ENCODE assay signal across 1 cellular context in the genomic region with DNA sequence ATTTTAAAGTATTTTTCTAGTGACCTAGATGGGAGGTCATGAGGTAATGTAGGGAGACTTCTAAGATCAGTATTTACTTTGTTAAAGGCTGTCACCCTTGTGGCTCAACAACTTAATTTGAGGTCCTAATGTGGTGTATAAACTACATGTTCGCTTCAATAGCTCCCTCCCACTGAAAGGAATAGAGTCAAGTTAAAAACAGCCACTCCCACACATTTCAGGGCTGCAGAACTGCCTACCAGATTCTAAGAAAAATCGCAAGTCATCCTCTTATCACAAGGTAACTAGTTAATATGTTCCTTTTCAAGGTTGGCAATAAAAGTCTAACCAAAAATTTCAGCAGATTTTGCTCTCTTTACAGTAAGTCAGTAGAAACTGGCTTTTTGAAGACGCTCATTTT.
TF ChIP-seq lines count a peak whose summit lies in the region.

No MANE protein-coding gene starts in this region.

TF ChIP-seq in K562, 482 proteins besides CTCF, POLR2A, EP300 and RAD21 (continued from another document and continues in another):
- TF ChIP-seq, protein P1, sequence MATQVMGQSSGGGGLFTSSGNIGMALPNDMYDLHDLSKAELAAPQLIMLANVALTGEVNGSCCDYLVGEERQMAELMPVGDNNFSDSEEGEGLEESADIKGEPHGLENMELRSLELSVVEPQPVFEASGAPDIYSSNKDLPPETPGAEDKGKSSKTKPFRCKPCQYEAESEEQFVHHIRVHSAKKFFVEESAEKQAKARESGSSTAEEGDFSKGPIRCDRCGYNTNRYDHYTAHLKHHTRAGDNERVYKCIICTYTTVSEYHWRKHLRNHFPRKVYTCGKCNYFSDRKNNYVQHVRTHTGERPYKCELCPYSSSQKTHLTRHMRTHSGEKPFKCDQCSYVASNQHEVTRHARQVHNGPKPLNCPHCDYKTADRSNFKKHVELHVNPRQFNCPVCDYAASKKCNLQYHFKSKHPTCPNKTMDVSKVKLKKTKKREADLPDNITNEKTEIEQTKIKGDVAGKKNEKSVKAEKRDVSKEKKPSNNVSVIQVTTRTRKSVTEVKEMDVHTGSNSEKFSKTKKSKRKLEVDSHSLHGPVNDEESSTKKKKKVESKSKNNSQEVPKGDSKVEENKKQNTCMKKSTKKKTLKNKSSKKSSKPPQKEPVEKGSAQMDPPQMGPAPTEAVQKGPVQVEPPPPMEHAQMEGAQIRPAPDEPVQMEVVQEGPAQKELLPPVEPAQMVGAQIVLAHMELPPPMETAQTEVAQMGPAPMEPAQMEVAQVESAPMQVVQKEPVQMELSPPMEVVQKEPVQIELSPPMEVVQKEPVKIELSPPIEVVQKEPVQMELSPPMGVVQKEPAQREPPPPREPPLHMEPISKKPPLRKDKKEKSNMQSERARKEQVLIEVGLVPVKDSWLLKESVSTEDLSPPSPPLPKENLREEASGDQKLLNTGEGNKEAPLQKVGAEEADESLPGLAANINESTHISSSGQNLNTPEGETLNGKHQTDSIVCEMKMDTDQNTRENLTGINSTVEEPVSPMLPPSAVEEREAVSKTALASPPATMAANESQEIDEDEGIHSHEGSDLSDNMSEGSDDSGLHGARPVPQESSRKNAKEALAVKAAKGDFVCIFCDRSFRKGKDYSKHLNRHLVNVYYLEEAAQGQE (CRISPR knock-in tag; IDR thresholded peaks at IDR 0.05; ENCODE audit: low read depth) = no peak
- no peak for TF ChIP-seq POLR2AphosphoS2 (IDR thresholded peaks at IDR 0.05; ENCODE audit: low read length)
- TF ChIP-seq, protein P2, sequence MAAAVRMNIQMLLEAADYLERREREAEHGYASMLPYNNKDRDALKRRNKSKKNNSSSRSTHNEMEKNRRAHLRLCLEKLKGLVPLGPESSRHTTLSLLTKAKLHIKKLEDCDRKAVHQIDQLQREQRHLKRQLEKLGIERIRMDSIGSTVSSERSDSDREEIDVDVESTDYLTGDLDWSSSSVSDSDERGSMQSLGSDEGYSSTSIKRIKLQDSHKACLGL (CRISPR knock-in tag; IDR thresholded peaks at IDR 0.05; ENCODE audit: borderline replicate concordance, poor library complexity, severe bottlenecking) = no peak
- no peak for TF ChIP-seq BRF1 (IDR thresholded peaks at IDR 0.05; ENCODE audit: borderline replicate concordance, extremely low read depth, insufficient read length)
- no peak for TF ChIP-seq KHSRP (IDR thresholded peaks at IDR 0.05)
- TF ChIP-seq ZNF253 (CRISPR knock-in tag; conservative IDR thresholded peaks at IDR 0.05) = no peak
- TF ChIP-seq SNIP1 (IDR thresholded peaks at IDR 0.05; ENCODE audit: low read depth) = no peak
- TF ChIP-seq SIN3B (IDR thresholded peaks at IDR 0.05; ENCODE audit: low read depth) = no peak
- no peak for TF ChIP-seq ZNF551 (CRISPR knock-in tag; IDR thresholded peaks at IDR 0.05)
- no peak for TF ChIP-seq TCF7 (IDR thresholded peaks at IDR 0.05; ENCODE audit: borderline replicate concordance)
- TF ChIP-seq MYNN (IDR thresholded peaks at IDR 0.05) = no peak
- TF ChIP-seq MYNN (CRISPR knock-in tag; IDR thresholded peaks at IDR 0.05) = no peak
- TF ChIP-seq, protein P3, sequence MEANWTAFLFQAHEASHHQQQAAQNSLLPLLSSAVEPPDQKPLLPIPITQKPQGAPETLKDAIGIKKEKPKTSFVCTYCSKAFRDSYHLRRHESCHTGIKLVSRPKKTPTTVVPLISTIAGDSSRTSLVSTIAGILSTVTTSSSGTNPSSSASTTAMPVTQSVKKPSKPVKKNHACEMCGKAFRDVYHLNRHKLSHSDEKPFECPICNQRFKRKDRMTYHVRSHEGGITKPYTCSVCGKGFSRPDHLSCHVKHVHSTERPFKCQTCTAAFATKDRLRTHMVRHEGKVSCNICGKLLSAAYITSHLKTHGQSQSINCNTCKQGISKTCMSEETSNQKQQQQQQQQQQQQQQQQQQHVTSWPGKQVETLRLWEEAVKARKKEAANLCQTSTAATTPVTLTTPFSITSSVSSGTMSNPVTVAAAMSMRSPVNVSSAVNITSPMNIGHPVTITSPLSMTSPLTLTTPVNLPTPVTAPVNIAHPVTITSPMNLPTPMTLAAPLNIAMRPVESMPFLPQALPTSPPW (CRISPR knock-in tag; IDR thresholded peaks at IDR 0.05) = no peak
- no peak for TF ChIP-seq CCNT2 (IDR thresholded peaks at IDR 0.05; ENCODE audit: borderline replicate concordance, extremely low read depth, insufficient read length, low read depth, low read length)
- TF ChIP-seq HNRNPUL1 (IDR thresholded peaks at IDR 0.05; ENCODE audit: low read length) = no peak
- TF ChIP-seq HEY1 (CRISPR knock-in tag; IDR thresholded peaks at IDR 0.05; ENCODE audit: borderline replicate concordance) = no peak
- no peak for TF ChIP-seq TSC22D4 (tag; IDR thresholded peaks at IDR 0.05)
- TF ChIP-seq, protein P4, sequence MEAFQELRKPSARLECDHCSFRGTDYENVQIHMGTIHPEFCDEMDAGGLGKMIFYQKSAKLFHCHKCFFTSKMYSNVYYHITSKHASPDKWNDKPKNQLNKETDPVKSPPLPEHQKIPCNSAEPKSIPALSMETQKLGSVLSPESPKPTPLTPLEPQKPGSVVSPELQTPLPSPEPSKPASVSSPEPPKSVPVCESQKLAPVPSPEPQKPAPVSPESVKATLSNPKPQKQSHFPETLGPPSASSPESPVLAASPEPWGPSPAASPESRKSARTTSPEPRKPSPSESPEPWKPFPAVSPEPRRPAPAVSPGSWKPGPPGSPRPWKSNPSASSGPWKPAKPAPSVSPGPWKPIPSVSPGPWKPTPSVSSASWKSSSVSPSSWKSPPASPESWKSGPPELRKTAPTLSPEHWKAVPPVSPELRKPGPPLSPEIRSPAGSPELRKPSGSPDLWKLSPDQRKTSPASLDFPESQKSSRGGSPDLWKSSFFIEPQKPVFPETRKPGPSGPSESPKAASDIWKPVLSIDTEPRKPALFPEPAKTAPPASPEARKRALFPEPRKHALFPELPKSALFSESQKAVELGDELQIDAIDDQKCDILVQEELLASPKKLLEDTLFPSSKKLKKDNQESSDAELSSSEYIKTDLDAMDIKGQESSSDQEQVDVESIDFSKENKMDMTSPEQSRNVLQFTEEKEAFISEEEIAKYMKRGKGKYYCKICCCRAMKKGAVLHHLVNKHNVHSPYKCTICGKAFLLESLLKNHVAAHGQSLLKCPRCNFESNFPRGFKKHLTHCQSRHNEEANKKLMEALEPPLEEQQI (IDR thresholded peaks at IDR 0.05) = no peak
- TF ChIP-seq SIX5 (IDR thresholded peaks at IDR 0.05; ENCODE audit: borderline replicate concordance in 1 of 2, insufficient read depth in 1 of 2, low read depth in 1 of 2, low read length in 2 of 2) = no peak
- no peak for TF ChIP-seq SNRNP70 (optimal IDR thresholded peaks at IDR 0.05; ENCODE audit: low read depth, low read length)
- TF ChIP-seq ZSCAN29 (IDR thresholded peaks at IDR 0.05) = no peak
- TF ChIP-seq ZNF239 (CRISPR knock-in tag; IDR thresholded peaks at IDR 0.05) = no peak
- TF ChIP-seq MAFG (tag; conservative IDR thresholded peaks at IDR 0.05) = peak; percentile 89
- TF ChIP-seq, protein P5, sequence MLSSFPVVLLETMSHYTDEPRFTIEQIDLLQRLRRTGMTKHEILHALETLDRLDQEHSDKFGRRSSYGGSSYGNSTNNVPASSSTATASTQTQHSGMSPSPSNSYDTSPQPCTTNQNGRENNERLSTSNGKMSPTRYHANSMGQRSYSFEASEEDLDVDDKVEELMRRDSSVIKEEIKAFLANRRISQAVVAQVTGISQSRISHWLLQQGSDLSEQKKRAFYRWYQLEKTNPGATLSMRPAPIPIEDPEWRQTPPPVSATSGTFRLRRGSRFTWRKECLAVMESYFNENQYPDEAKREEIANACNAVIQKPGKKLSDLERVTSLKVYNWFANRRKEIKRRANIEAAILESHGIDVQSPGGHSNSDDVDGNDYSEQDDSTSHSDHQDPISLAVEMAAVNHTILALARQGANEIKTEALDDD (IDR thresholded peaks at IDR 0.05) = peak; percentile 82
- TF ChIP-seq, protein P6, sequence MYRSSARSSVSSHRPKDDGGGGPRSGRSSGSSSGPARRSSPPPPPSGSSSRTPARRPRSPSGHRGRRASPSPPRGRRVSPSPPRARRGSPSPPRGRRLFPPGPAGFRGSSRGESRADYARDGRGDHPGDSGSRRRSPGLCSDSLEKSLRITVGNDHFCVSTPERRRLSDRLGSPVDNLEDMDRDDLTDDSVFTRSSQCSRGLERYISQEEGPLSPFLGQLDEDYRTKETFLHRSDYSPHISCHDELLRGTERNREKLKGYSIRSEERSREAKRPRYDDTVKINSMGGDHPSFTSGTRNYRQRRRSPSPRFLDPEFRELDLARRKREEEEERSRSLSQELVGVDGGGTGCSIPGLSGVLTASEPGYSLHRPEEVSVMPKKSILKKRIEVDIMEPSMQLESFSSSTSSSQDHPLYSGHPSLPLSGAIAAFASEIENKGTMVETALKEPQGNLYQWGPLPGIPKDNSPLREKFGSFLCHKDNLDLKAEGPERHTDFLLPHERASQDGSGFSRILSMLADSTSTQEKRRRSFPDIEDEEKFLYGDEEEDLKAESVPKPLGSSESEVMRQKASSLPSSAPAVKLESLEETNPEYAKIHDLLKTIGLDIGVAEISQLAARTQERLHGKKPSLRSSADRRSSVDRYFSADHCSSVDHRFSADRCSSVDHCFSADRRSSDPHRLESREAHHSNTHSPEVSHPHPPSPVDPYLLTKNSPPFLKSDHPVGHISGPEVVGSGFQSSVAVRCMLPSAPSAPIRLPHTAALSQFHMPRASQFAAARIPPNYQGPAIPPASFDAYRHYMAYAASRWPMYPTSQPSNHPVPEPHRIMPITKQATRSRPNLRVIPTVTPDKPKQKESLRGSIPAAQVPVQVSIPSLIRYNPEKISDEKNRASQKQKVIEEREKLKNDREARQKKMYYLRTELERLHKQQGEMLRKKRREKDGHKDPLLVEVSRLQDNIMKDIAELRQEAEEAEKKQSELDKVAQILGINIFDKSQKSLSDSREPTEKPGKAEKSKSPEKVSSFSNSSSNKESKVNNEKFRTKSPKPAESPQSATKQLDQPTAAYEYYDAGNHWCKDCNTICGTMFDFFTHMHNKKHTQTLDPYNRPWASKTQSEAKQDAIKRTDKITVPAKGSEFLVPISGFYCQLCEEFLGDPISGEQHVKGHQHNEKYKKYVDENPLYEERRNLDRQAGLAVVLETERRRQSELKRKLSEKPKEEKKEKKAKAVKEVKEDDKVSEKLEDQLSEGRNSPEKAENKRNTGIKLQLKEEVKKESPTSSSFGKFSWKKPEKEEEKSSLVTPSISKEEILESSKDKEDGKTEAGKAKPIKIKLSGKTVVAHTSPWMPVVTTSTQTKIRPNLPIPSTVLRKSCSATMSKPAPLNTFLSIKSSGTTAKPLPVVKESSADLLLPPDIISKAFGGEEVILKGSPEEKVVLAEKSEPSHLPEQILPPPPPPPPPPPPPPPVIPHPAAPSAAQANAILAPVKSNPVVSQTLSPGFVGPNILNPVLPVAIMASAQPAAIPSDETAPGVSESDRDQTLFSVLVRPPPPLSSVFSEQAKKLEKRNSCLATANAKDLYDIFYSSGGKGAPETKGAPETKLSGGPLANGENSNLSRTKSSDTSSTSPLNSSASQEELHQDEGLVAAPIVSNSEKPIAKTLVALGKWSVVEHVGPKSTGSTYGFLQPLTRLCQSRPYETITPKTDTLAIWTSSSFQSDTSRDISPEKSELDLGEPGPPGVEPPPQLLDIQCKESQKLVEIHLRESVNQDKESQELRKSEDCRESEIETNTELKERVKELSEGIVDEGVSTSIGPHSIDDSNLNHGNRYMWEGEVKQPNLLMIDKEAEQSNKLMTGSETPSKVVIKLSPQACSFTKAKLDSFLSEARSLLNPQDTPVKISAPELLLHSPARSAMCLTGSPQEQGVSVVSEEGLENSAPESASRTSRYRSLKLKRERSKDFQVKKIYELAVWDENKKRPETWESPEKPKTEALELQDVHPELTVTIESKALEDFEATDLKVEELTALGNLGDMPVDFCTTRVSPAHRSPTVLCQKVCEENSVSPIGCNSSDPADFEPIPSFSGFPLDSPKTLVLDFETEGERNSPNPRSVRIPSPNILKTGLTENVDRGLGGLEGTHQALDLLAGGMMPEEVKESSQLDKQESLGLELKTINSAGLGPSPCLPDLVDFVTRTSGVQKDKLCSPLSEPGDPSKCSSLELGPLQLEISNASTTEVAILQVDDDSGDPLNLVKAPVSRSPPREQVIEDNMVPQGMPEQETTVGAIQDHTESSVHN (IDR thresholded peaks at IDR 0.05; ENCODE audit: borderline replicate concordance in 1 of 2, low read depth in 1 of 2) = no peak
- TF ChIP-seq TEAD1 (CRISPR knock-in tag; IDR thresholded peaks at IDR 0.05) = no peak
- peak; percentile 80 for TF ChIP-seq C11orf30 (IDR thresholded peaks at IDR 0.05; ENCODE audit: low read depth)
- peak; percentile 64 for TF ChIP-seq MAFF (IDR thresholded peaks at IDR 0.05; ENCODE audit: low read length)
- TF ChIP-seq ZNF41 (CRISPR knock-in tag; conservative IDR thresholded peaks at IDR 0.05) = no peak
- peak; percentile 28; the same call in 1 of the 2 replicates for TF ChIP-seq MAFK (IDR thresholded peaks at IDR 0.05; ENCODE audit: low read length)
- TF ChIP-seq SMARCA4 (IDR thresholded peaks at IDR 0.05) = 0 out of 2 replicates have a peak, but pooled peaks have one; percentile 21
- no peak for TF ChIP-seq RBM34 (IDR thresholded peaks at IDR 0.05; ENCODE audit: borderline replicate concordance, insufficient read depth, low read length)
- no peak for TF ChIP-seq ZNF24 (IDR thresholded peaks at IDR 0.05)
- TF ChIP-seq TAF1 (IDR thresholded peaks at IDR 0.05; ENCODE audit: control insufficient read depth, extremely low read depth, insufficient read depth, low read length, severe bottlenecking) = no peak
- TF ChIP-seq PHF21A (IDR thresholded peaks at IDR 0.05; ENCODE audit: borderline replicate concordance, low read depth) = no peak
- peak; percentile 84 for TF ChIP-seq NFE2 (IDR thresholded peaks at IDR 0.05; ENCODE audit: low read depth)
- TF ChIP-seq ZNF444 (CRISPR knock-in tag; IDR thresholded peaks at IDR 0.05) = no peak
- TF ChIP-seq MECOM (CRISPR knock-in tag; IDR thresholded peaks at IDR 0.05) = no peak
- no peak for TF ChIP-seq NCOA2 (IDR thresholded peaks at IDR 0.05; ENCODE audit: partially characterized antibody in 2 of 2)
- no peak for TF ChIP-seq ZNF586 (CRISPR knock-in tag; conservative IDR thresholded peaks at IDR 0.05)
- peak; percentile 76 for TF ChIP-seq ZNF316 (IDR thresholded peaks at IDR 0.05)
- TF ChIP-seq, protein P7, sequence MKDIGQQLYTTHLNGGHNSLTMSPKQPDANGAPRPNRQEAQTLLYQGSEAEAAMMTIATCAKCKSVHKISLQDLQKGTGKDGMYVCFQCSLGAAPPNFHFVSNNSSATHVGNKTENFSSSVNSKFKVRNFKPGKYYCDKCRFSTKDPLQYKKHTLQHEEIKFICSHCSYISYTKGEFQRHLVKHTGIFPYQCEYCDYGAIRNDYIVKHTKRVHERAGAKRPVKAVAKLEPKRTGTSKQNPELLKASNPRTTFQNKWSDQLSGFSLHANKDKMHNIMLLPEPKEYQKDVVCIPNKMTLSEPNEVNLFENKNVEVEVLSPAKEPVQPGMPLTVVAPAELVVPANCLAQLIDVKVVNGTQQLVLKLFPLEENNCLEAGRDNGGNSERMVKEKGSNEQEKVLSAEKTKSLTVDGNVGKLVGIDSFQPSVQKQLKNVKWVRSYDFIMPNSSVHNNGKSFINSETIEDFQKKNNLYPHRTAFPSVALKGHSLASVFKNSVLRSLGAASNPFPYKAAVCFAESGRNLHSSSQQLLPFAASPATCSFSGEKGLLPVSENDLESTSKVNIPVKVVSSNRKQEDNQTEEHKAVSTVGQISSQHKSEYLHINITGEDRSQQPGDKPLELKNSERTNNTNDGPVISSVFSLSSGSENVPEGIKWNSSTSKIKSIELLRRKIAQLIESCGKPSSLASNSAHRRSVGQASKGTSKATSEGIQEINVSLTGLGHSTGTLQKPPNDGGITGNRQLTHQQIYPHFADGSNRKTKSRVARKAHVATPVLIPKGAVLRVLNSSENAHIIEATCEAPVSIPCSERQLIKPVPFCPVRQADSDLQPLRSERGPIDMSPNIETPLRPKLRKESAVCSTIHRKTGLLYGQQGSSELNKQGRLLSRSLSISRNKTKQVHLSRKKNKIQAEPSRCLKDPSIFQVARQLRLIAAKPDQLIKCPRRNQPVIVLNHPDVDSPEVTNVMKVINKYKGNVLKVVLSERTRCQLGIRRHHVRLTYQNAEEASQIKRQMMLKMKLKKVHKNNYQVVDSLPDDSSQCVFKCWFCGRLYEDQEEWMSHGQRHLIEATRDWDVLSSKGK (CRISPR knock-in tag; IDR thresholded peaks at IDR 0.05) = no peak
- TF ChIP-seq ETS2 (tag; IDR thresholded peaks at IDR 0.05; ENCODE audit: borderline replicate concordance, poor library complexity, severe bottlenecking) = no peak
